In the genomic region with DNA sequence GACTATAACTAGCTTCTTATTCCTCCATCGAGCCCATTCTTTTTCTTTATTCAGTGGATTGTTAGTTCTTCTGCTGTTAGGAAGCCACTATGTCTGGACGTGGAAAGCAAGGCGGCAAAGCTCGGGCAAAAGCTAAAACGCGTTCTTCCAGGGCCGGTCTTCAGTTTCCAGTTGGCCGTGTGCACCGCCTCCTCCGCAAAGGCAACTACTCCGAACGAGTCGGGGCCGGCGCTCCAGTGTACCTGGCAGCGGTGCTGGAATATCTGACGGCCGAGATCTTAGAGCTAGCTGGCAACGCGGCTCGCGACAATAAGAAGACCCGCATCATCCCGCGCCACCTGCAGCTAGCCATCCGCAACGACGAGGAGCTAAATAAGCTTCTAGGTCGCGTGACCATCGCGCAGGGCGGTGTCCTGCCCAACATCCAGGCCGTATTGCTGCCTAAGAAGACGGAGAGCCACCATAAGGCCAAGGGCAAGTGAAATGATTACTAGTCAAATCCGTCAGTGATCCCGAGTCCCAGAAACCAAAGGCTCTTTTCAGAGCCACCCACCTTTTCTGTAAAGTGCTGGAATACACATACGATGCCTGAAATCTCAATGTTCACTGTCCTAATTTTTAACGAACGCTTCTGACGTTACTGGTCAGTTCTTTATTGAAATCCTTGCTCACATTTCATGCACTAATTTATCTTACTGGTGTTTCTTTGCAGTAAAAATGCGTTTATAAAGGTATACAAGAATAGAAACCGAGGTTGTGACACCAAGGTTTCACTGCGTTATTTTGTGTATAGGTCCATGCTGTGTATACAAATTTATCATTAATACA, we compare ENCODE assay signal across 1 cellular context.
TF ChIP-seq lines count a peak whose summit lies in the region.

No MANE protein-coding gene starts in this region.

TF ChIP-seq in K562, 482 proteins besides CTCF, POLR2A, EP300 and RAD21 (continued from another document and continues in another):
- TF ChIP-seq, protein P1, sequence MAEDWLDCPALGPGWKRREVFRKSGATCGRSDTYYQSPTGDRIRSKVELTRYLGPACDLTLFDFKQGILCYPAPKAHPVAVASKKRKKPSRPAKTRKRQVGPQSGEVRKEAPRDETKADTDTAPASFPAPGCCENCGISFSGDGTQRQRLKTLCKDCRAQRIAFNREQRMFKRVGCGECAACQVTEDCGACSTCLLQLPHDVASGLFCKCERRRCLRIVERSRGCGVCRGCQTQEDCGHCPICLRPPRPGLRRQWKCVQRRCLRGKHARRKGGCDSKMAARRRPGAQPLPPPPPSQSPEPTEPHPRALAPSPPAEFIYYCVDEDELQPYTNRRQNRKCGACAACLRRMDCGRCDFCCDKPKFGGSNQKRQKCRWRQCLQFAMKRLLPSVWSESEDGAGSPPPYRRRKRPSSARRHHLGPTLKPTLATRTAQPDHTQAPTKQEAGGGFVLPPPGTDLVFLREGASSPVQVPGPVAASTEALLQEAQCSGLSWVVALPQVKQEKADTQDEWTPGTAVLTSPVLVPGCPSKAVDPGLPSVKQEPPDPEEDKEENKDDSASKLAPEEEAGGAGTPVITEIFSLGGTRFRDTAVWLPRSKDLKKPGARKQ (CRISPR knock-in tag; IDR thresholded peaks at IDR 0.05) = no peak
- TF ChIP-seq RAD51 (IDR thresholded peaks at IDR 0.05; ENCODE audit: borderline replicate concordance, low read depth) (peak; percentile 83), GABPB1 (CRISPR knock-in tag; IDR thresholded peaks at IDR 0.05) (peak; percentile 3; the same call in 1 of the 2 replicates), GTF2F1 (IDR thresholded peaks at IDR 0.05; ENCODE audit: low read depth, low read length) (peak; percentile 98), PTBP1 (IDR thresholded peaks at IDR 0.05; ENCODE audit: low read depth, low read length) (peak; percentile 81; the same call in 1 of the 2 replicates), THRA (IDR thresholded peaks at IDR 0.05) (no peak), ZNF253 (CRISPR knock-in tag; conservative IDR thresholded peaks at IDR 0.05) (no peak), TAL1 (IDR thresholded peaks at IDR 0.05) (no peak), TCF7 (IDR thresholded peaks at IDR 0.05; ENCODE audit: borderline replicate concordance) (peak; percentile 78; the same call in 1 of the 2 replicates), ETV5 (CRISPR knock-in tag; IDR thresholded peaks at IDR 0.05; ENCODE audit: low read depth) (peak; percentile 84), NEUROD1 (IDR thresholded peaks at IDR 0.05; ENCODE audit: borderline replicate concordance, low read depth, low read length, partially characterized antibody) (peak; percentile 6), KLF13 (tag; IDR thresholded peaks at IDR 0.05; ENCODE audit: borderline replicate concordance, low read depth) (peak; percentile 75; the same call in 1 of the 2 replicates), POLR2H (tag; IDR thresholded peaks at IDR 0.05; ENCODE audit: low read depth) (peak; percentile 99), CLOCK (CRISPR knock-in tag; IDR thresholded peaks at IDR 0.05; ENCODE audit: borderline replicate concordance) (no peak), TBL1XR1 (IDR thresholded peaks at IDR 0.05; ENCODE audit: low read length in 2 of 2) (peak; percentile 5 to 47; a peak in 2 of 4 replicates), ZBTB33 (CRISPR knock-in tag; IDR thresholded peaks at IDR 0.05) (peak; percentile 59), SIN3B (IDR thresholded peaks at IDR 0.05; ENCODE audit: low read depth) (no peak), CSDE1 (IDR thresholded peaks at IDR 0.05) (peak in 1 of 2 experiments; percentile 35; a peak in 2 of 4 replicates), NUFIP1 (IDR thresholded peaks at IDR 0.05; ENCODE audit: partially characterized antibody) (no peak), NR3C1 (CRISPR knock-in tag; IDR thresholded peaks at IDR 0.05) (peak; percentile 70; the same call in 1 of the 2 replicates), MAZ (CRISPR knock-in tag; conservative IDR thresholded peaks at IDR 0.05 in 1 of 2, IDR thresholded peaks at IDR 0.05 in 1 of 2) (peak; percentile 35 to 45; a peak in 3 of 4 replicates), ATF4 (CRISPR knock-in tag; IDR thresholded peaks at IDR 0.05) (0 out of 2 replicates have a peak, but pooled peaks have one; percentile 17), RBM14 (IDR thresholded peaks at IDR 0.05; ENCODE audit: borderline replicate concordance, insufficient read depth, low read depth, low read length) (no peak), HMG20B (CRISPR knock-in tag; IDR thresholded peaks at IDR 0.05) (peak; percentile 66; the same call in 1 of the 2 replicates), L3MBTL2 (IDR thresholded peaks at IDR 0.05) (peak; percentile 39), JUNB (CRISPR knock-in tag; conservative IDR thresholded peaks at IDR 0.05) (no peak)
- TF ChIP-seq, protein P2, sequence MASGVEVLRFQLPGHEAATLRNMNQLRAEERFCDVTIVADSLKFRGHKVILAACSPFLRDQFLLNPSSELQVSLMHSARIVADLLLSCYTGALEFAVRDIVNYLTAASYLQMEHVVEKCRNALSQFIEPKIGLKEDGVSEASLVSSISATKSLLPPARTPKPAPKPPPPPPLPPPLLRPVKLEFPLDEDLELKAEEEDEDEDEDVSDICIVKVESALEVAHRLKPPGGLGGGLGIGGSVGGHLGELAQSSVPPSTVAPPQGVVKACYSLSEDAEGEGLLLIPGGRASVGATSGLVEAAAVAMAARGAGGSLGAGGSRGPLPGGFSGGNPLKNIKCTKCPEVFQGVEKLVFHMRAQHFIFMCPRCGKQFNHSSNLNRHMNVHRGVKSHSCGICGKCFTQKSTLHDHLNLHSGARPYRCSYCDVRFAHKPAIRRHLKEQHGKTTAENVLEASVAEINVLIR (CRISPR knock-in tag; IDR thresholded peaks at IDR 0.05) = peak; percentile 11; the same call in 1 of the 2 replicates
- TF ChIP-seq, protein P3, sequence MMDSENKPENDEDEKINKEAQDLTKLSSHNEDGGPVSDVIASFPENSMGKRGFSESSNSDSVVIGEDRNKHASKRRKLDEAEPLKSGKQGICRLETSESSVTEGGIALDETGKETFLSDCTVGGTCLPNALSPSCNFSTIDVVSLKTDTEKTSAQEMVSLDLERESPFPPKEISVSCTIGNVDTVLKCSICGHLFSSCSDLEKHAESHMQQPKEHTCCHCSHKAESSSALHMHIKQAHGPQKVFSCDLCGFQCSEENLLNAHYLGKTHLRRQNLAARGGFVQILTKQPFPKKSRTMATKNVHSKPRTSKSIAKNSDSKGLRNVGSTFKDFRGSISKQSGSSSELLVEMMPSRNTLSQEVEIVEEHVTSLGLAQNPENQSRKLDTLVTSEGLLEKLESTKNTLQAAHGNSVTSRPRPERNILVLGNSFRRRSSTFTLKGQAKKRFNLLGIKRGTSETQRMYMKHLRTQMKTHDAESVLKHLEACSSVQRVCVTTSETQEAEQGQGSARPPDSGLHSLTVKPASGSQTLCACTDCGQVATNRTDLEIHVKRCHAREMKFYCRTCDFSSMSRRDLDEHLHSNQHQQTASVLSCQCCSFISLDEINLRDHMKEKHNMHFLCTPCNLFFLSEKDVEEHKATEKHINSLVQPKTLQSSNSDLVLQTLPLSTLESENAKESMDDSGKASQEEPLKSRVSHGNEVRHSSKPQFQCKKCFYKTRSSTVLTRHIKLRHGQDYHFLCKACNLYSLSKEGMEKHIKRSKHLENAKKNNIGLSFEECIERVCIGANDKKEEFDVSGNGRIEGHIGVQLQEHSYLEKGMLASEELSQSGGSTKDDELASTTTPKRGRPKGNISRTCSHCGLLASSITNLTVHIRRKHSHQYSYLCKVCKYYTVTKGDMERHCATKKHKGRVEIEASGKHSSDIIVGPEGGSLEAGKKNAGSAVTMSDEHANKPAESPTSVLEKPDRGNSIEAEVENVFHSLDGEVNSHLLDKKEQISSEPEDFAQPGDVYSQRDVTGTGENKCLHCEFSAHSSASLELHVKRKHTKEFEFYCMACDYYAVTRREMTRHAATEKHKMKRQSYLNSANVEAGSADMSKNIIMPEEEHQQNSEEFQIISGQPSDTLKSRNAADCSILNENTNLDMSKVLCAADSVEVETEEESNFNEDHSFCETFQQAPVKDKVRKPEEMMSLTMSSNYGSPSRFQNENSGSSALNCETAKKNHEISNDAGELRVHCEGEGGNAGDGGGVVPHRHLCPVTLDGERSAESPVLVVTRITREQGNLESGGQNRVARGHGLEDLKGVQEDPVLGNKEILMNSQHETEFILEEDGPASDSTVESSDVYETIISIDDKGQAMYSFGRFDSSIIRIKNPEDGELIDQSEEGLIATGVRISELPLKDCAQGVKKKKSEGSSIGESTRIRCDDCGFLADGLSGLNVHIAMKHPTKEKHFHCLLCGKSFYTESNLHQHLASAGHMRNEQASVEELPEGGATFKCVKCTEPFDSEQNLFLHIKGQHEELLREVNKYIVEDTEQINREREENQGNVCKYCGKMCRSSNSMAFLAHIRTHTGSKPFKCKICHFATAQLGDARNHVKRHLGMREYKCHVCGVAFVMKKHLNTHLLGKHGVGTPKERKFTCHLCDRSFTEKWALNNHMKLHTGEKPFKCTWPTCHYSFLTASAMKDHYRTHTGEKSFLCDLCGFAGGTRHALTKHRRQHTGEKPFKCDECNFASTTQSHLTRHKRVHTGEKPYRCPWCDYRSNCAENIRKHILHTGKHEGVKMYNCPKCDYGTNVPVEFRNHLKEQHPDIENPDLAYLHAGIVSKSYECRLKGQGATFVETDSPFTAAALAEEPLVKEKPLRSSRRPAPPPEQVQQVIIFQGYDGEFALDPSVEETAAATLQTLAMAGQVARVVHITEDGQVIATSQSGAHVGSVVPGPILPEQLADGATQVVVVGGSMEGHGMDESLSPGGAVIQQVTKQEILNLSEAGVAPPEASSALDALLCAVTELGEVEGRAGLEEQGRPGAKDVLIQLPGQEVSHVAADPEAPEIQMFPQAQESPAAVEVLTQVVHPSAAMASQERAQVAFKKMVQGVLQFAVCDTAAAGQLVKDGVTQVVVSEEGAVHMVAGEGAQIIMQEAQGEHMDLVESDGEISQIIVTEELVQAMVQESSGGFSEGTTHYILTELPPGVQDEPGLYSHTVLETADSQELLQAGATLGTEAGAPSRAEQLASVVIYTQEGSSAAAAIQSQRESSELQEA (IDR thresholded peaks at IDR 0.05; ENCODE audit: low read depth) = peak; percentile 8; the same call in 1 of the 2 replicates
- TF ChIP-seq, protein P4, sequence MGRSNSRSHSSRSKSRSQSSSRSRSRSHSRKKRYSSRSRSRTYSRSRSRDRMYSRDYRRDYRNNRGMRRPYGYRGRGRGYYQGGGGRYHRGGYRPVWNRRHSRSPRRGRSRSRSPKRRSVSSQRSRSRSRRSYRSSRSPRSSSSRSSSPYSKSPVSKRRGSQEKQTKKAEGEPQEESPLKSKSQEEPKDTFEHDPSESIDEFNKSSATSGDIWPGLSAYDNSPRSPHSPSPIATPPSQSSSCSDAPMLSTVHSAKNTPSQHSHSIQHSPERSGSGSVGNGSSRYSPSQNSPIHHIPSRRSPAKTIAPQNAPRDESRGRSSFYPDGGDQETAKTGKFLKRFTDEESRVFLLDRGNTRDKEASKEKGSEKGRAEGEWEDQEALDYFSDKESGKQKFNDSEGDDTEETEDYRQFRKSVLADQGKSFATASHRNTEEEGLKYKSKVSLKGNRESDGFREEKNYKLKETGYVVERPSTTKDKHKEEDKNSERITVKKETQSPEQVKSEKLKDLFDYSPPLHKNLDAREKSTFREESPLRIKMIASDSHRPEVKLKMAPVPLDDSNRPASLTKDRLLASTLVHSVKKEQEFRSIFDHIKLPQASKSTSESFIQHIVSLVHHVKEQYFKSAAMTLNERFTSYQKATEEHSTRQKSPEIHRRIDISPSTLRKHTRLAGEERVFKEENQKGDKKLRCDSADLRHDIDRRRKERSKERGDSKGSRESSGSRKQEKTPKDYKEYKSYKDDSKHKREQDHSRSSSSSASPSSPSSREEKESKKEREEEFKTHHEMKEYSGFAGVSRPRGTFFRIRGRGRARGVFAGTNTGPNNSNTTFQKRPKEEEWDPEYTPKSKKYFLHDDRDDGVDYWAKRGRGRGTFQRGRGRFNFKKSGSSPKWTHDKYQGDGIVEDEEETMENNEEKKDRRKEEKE (IDR thresholded peaks at IDR 0.05; ENCODE audit: borderline replicate concordance in 1 of 2, control insufficient read depth in 1 of 2, low read depth in 2 of 2, low read length in 1 of 2) = peak in 1 of 2 experiments; percentile 95; a peak in 3 of 4 replicates
